In genomic region chr2:182324665-182325064, GRCh38 we compare ENCODE assay signal across 18 cellular contexts.
DNase-seq lines count a peak whose midpoint lies in the region; ATAC-seq and TF ChIP-seq lines count a peak whose summit lies in the region.
"Had no signal": no experiment of that assay in that cellular context is flagged by ENCODE, and none has a peak within 500 bp of the region (broad histone marks: within the 10 kb centered on the region; RNA-seq: fewer than 3 reads in every experiment).

No MANE protein-coding gene starts in this region.

- H3K36me3 ChIP-seq in osteoblast (ENCODE audit: insufficient read depth, low read length) (no peaks in the 10 kb centered on the region), adrenal gland (replicated peaks in 1 of 2) (no peaks in the 10 kb centered on the region)

- intact Hi-C loops in Calu3 (cut with micrococcal nuclease; ENCODE audit: unreplicated experiment), result no loop called here
- intact Hi-C loops in adrenal gland (cut with DNase I), result no loop called here

- TF ChIP-seq POLR2A in adrenal gland (IDR thresholded peaks at IDR 0.05), result no peak

- H3K4me3 ChIP-seq in osteoblast (ENCODE audit: insufficient read depth, low read length), result no peak overlapping the region
- H3K4me3 ChIP-seq in adrenal gland, result no peak overlapping the region
- H3K4me3 ChIP-seq: hepatocyte had no signal

- peaks cover 6% of the 10 kb centered on the region for H3K4me1 ChIP-seq in osteoblast (ENCODE audit: insufficient read depth, low read length)
- no peaks in the 10 kb centered on the region for H3K4me1 ChIP-seq in adrenal gland (replicated peaks in 1 of 2)

- no peaks in the 10 kb centered on the region for H4K20me1 ChIP-seq in osteoblast (ENCODE audit: insufficient read depth, low read length)

- DNase-seq in Calu3, result no peak
- peak; percentile 45 for DNase-seq in NCI-H446 treated with DMSO at 0.1 percent for 48 hours (lab: John Stamatoyannopoulos, UW)
- DNase-seq in fibroblast of gingiva (ENCODE audit: low read depth), result peak; percentile 64
- no peak for DNase-seq in osteoblast (ENCODE audit: insufficient read length, low spot score, missing footprints)
- no peak for DNase-seq in KBM-7
- no peak for DNase-seq in adrenal gland
- DNase-seq: activated CD4-positive, alpha-beta T cell treated with anti-CD3 and anti-CD28 coated beads, Interleukin-2, amount 50 U/mL, for 1 hour; activated naive CD8-positive, alpha-beta T cell treated with anti-CD3 and anti-CD28 coated beads for 36 hours; activated T-cell treated with anti-CD3 and anti-CD28 coated beads, Interleukin-2, amount 50 U/mL, for 1 hour; DMS153; left colon; NCI-H1694; NCI-H524; T-helper 9 cell had no signal

- CTCF ChIA-PET in Calu3 (lab: Charles Lee), result interaction anchor here (0.8 kb wide), 1 partner anchor 36 kb away, joined by 3 read pairs; no protein-coding TSS in a partner anchor

- WGBS in adrenal gland, 4 donors, result 43 to 49% (median 44%) methylated on average over 4 of the region's 4 CpGs

- no peaks in the 10 kb centered on the region for H3K36me3 Mint-ChIP-seq in Calu3 (ENCODE audit: insufficient read depth, unreplicated experiment)
- H3K36me3 Mint-ChIP-seq: activated naive CD8-positive, alpha-beta T cell treated with anti-CD3 and anti-CD28 coated beads for 36 hours had no signal

- H3K27me3 Mint-ChIP-seq in Calu3 (ENCODE audit: unreplicated experiment), result no peaks in the 10 kb centered on the region
- H3K27me3 Mint-ChIP-seq: B cell had no signal

- H3K27ac ChIP-seq in osteoblast (ENCODE audit: low read depth, low read length), result no peak overlapping the region
- no peak overlapping the region for H3K27ac ChIP-seq in adrenal gland
- H3K27ac ChIP-seq: hepatocyte had no signal

- TF ChIP-seq CTCF in Calu3 (IDR thresholded peaks at IDR 0.05; ENCODE audit: unreplicated experiment) (no peak), osteoblast (IDR thresholded peaks at IDR 0.05; ENCODE audit: extremely low read depth, low read depth, low read length) (no peak), adrenal gland (IDR thresholded peaks at IDR 0.05) (no peak)

- no TSS peak for BruUV-seq in Calu3 (replicated peaks; lab: Mats Ljungman, UMichigan)

- no peaks in the 10 kb centered on the region for H3K9me3 Mint-ChIP-seq in Calu3 (ENCODE audit: low read depth, unreplicated experiment)

- in situ Hi-C loops in KBM-7 (cut with MboI; ENCODE audit: low pct_unique_long_range_greater_than_20kb, low sequenced_read_pairs), result no loop called here

- H3K9me3 ChIP-seq in osteoblast (ENCODE audit: low read depth, low read length) (no peaks in the 10 kb centered on the region), adrenal gland (replicated peaks in 1 of 3) (no peaks in the 10 kb centered on the region)

- H3K4me1 Mint-ChIP-seq in Calu3 (ENCODE audit: low read depth, unreplicated experiment), result no peaks in the 10 kb centered on the region
- H3K4me1 Mint-ChIP-seq: activated naive CD8-positive, alpha-beta T cell treated with anti-CD3 and anti-CD28 coated beads for 36 hours; B cell had no signal

- no peak overlapping the region for H2AFZ ChIP-seq in osteoblast (ENCODE audit: low read length)
- H2AFZ ChIP-seq: hepatocyte had no signal

- H3K4me3 Mint-ChIP-seq in Calu3 (ENCODE audit: low read depth, unreplicated experiment), result no peak overlapping the region
- H3K4me3 Mint-ChIP-seq: activated naive CD8-positive, alpha-beta T cell treated with anti-CD3 and anti-CD28 coated beads for 36 hours; B cell had no signal

- H3K27ac Mint-ChIP-seq in Calu3 (ENCODE audit: unreplicated experiment), result peak overlapping the region; percentile 14
- H3K27ac Mint-ChIP-seq: activated naive CD8-positive, alpha-beta T cell treated with anti-CD3 and anti-CD28 coated beads for 36 hours; B cell had no signal

- H3K79me2 ChIP-seq in osteoblast (ENCODE audit: insufficient read depth, low read length), result no peaks in the 10 kb centered on the region
- H3K79me2 ChIP-seq: hepatocyte had no signal

- H3K27me3 ChIP-seq in osteoblast (ENCODE audit: insufficient read depth, low read length), result no peaks in the 10 kb centered on the region
- peaks cover 2% of the 10 kb centered on the region for H3K27me3 ChIP-seq in adrenal gland
- H3K27me3 ChIP-seq: hepatocyte had no signal

- ATAC-seq in HG03354 (IDR thresholded peaks at IDR 0.05; ENCODE audit: poor library complexity, severe bottlenecking, unreplicated experiment) (no peak), HG03108 (IDR thresholded peaks at IDR 0.05; ENCODE audit: unreplicated experiment) (no peak)
- ATAC-seq: left colon had no signal

- H3K4me2 ChIP-seq in osteoblast (ENCODE audit: insufficient read depth, low read length), result peak overlapping the region; percentile 3
- H3K4me2 ChIP-seq: hepatocyte had no signal

Comparison
In these comparisons a context has a peak if more than half of its experiments do, and no peak if none do; other contexts are left out.
1. DNase-seq: peak in NCI-H446 treated with DMSO at 0.1 percent for 48 hours (single experiment) and fibroblast of gingiva (single experiment); none in Calu3 (single experiment), osteoblast (single experiment), KBM-7 (single experiment) and adrenal gland (0 of 7).